ENCODE assay signal across 11 cellular contexts in genomic region chr3:71117572-71118247, GRCh38.
DNase-seq lines count a peak whose midpoint lies in the region; ATAC-seq and TF ChIP-seq lines count a peak whose summit lies in the region.
"Had no signal": no experiment of that assay in that cellular context is flagged by ENCODE, and none has a peak within 500 bp of the region (broad histone marks: within the 10 kb centered on the region; RNA-seq: fewer than 3 reads in every experiment).

No MANE protein-coding gene starts in this region.

- peaks cover 18% of the 10 kb centered on the region for H3K9me1 ChIP-seq in IMR-90 (ENCODE audit: insufficient read depth, low read length)

- TF ChIP-seq RAD21 in IMR-90 (IDR thresholded peaks at IDR 0.05; ENCODE audit: low read length), result no peak

- H2AK9ac ChIP-seq in IMR-90 (replicated peaks; ENCODE audit: low read depth, low read length, poor library complexity), result no peak overlapping the region

- peak overlapping the region; percentile 25; the same call in 1 of the 2 replicates for H2BK120ac ChIP-seq in IMR-90 (ENCODE audit: low read depth, low read length)

- peak; percentile 44; the same call in 1 of the 2 replicates for ATAC-seq in IMR-90 (ENCODE audit: low read depth)
- no peak for ATAC-seq in activated naive CD8-positive, alpha-beta T cell treated with anti-CD3 and anti-CD28 coated beads, Interleukin-2, amount 10 ng/mL, durations not matched to agents 7 days and 5 days (ENCODE audit: low read depth)
- ATAC-seq in naive thymus-derived CD8-positive, alpha-beta T cell, result peak in 1 of 2 donors; percentile 18

- no peak overlapping the region for H3K18ac ChIP-seq in IMR-90 (ENCODE audit: low read depth, low read length)

- H3K4me3 Mint-ChIP-seq in activated naive CD8-positive, alpha-beta T cell treated with anti-CD3 and anti-CD28 coated beads, Interleukin-2, amount 10 ng/mL, durations not matched to agents 7 days and 5 days, result no peak overlapping the region
- H3K4me3 Mint-ChIP-seq in naive thymus-derived CD8-positive, alpha-beta T cell, result peak overlapping the region in 6 of 10 donors; percentile 5 to 69 (median 30)

- no peak for TF ChIP-seq POLR2A in IMR-90 (IDR thresholded peaks at IDR 0.05; ENCODE audit: low read depth, low read length)

- dilution Hi-C loops in IMR-90 (cut with HindIII; ENCODE audit: low sequenced_read_pairs, unreplicated experiment), result no loop called here

- DNase-seq in Caki2 (ENCODE audit: low read depth), result peak; percentile 83
- DNase-seq in IMR-90, result peak; percentile 69
- DNase-seq in activated naive CD8-positive, alpha-beta T cell treated with anti-CD3 and anti-CD28 coated beads, Interleukin-2, amount 10 ng/mL, durations not matched to agents 7 days and 5 days, result no peak
- no peak for DNase-seq in naive thymus-derived CD8-positive, alpha-beta T cell
- DNase-seq in posterior vena cava (ENCODE audit: low spot score), result no peak
- DNase-seq in stimulated activated naive CD4-positive, alpha-beta T cell (lab: John Stamatoyannopoulos, UW), result no peak
- no peak for DNase-seq in GM10266 (ENCODE audit: extremely low spot score)
- no peak for DNase-seq in activated gamma-delta T cell treated with Interleukin-2 at 50 U/mL for 16 hours
- DNase-seq: NCI-H446, nucleus accumbens had no signal

- H3K14ac ChIP-seq in IMR-90 (replicated peaks; ENCODE audit: low read depth, low read length), result no peak overlapping the region

- peaks cover 3% of the 10 kb centered on the region; the same call in 1 of the 2 replicates for H3K36me3 ChIP-seq in IMR-90 (ENCODE audit: control insufficient read depth, insufficient read depth, low read length)

- peaks cover 1% of the 10 kb centered on the region for H3K9me3 Mint-ChIP-seq in activated naive CD8-positive, alpha-beta T cell treated with anti-CD3 and anti-CD28 coated beads, Interleukin-2, amount 10 ng/mL, durations not matched to agents 7 days and 5 days
- no peaks in the 10 kb centered on the region for H3K9me3 Mint-ChIP-seq in naive thymus-derived CD8-positive, alpha-beta T cell

- no peak overlapping the region for H3K4me3 ChIP-seq in IMR-90 (ENCODE audit: insufficient read depth, low read depth, low read length)

- H3K27me3 Mint-ChIP-seq in activated naive CD8-positive, alpha-beta T cell treated with anti-CD3 and anti-CD28 coated beads, Interleukin-2, amount 10 ng/mL, durations not matched to agents 7 days and 5 days, result no peaks in the 10 kb centered on the region
- no peaks in the 10 kb centered on the region for H3K27me3 Mint-ChIP-seq in naive thymus-derived CD8-positive, alpha-beta T cell

- TF ChIP-seq CTCF in IMR-90 (conservative IDR thresholded peaks at IDR 0.05; ENCODE audit: low read depth, low read length) (no peak), GM10266 (IDR thresholded peaks at IDR 0.05; ENCODE audit: control insufficient read depth, insufficient read depth, low read depth, missing control alignments) (no peak)

- H3K4me1 ChIP-seq in IMR-90 (ENCODE audit: control insufficient read depth, insufficient read depth, low read length), result peaks cover 10% of the 10 kb centered on the region

- CTCF ChIA-PET in IMR-90 (lab: Yijun Ruan, JAX), result no interaction called here

- H3K4me2 ChIP-seq in IMR-90 (ENCODE audit: low read depth, low read length), result no peak overlapping the region

- peaks cover 50% of the 10 kb centered on the region for H3K4me1 Mint-ChIP-seq in activated naive CD8-positive, alpha-beta T cell treated with anti-CD3 and anti-CD28 coated beads, Interleukin-2, amount 10 ng/mL, durations not matched to agents 7 days and 5 days
- peaks cover 58 to 91% (median 85%) of the 10 kb centered on the region in 4 donors for H3K4me1 Mint-ChIP-seq in naive thymus-derived CD8-positive, alpha-beta T cell

- no peak overlapping the region for H4K5ac ChIP-seq in IMR-90 (ENCODE audit: low read depth, low read length)

- 100% methylated on average over 2 of the region's 7 CpGs; no CpG with 5 or more reads in 1 of the 2 experiments for WGBS in IMR-90 (ENCODE audit: extremely low coverage in 2 of 2, insufficient read length in 1 of 2), 2 experiments

- H3K9me3 ChIP-seq in IMR-90 (ENCODE audit: control insufficient read depth, insufficient read depth, low read length), result no peaks in the 10 kb centered on the region

- peak overlapping the region; percentile 42 for H2BK5ac ChIP-seq in IMR-90 (ENCODE audit: low read depth, low read length, poor library complexity, severe bottlenecking)

- H3K79me1 ChIP-seq in IMR-90 (ENCODE audit: low read depth in 1 of 2, low read length in 2 of 2), result peaks cover 42 to 69% of the 10 kb centered on the region in 2 experiments

- H2AK5ac ChIP-seq in IMR-90 (ENCODE audit: low read depth, low read length), result peak overlapping the region; percentile 65

- H3K27ac ChIP-seq in IMR-90 (ENCODE audit: insufficient read depth, low read length), result peak overlapping the region; percentile 42; the same call in 1 of the 2 replicates
- H3K27ac ChIP-seq: VCaP had no signal

- peak overlapping the region; percentile 58 for H3K27ac Mint-ChIP-seq in activated naive CD8-positive, alpha-beta T cell treated with anti-CD3 and anti-CD28 coated beads, Interleukin-2, amount 10 ng/mL, durations not matched to agents 7 days and 5 days
- H3K27ac Mint-ChIP-seq in naive thymus-derived CD8-positive, alpha-beta T cell, result peak overlapping the region; percentile 16 to 93 (median 74)

- peak overlapping the region in 1 of 2 experiments; percentile 8; a peak in 2 of 4 replicates for H4K8ac ChIP-seq in IMR-90 (ENCODE audit: low read depth in 2 of 2, low read length in 2 of 2)

- H3K4ac ChIP-seq in IMR-90 (ENCODE audit: low read depth, low read length), result 0 out of 2 replicates have a peak overlapping the region, but pooled peaks have one; percentile 1

- H2BK20ac ChIP-seq in IMR-90 (ENCODE audit: low read depth, low read length), result peak overlapping the region; percentile 1; the same call in 1 of the 2 replicates

- POLR2A ChIA-PET in IMR-90 (lab: Charles Lee; ENCODE audit: unreplicated experiment), result no interaction called here
- POLR2A ChIA-PET in activated naive CD8-positive, alpha-beta T cell treated with anti-CD3 and anti-CD28 coated beads, Interleukin-2, amount 10 ng/mL, durations not matched to agents 7 days and 5 days (lab: Charles Lee), result interaction anchor here (1.2 kb wide), 1 partner anchor 14 kb away, joined by 3 read pairs; no protein-coding TSS in a partner anchor
- POLR2A ChIA-PET in naive thymus-derived CD8-positive, alpha-beta T cell (lab: Charles Lee), result no interaction called here

- no peaks in the 10 kb centered on the region for H3K27me3 ChIP-seq in IMR-90 (ENCODE audit: control insufficient read depth, insufficient read depth, low read length)

- H3K56ac ChIP-seq in IMR-90 (ENCODE audit: extremely low read depth, insufficient read depth, low read length), result no peak overlapping the region

- H2AFZ ChIP-seq in IMR-90 (replicated peaks; ENCODE audit: low read length, poor library complexity), result no peak overlapping the region

- no TSS peak for BruUV-seq in IMR-90 (replicated peaks; lab: Mats Ljungman, UMichigan)

- no peak overlapping the region; the same call in 2 of the 3 replicates for H2BK15ac ChIP-seq in IMR-90 (ENCODE audit: low read depth, low read length)

- 0 out of 2 replicates have a peak, but pooled peaks cover 3% of the 10 kb centered on the region for H4K20me1 ChIP-seq in IMR-90 (ENCODE audit: insufficient read depth, low read length)

- H3K9ac ChIP-seq in IMR-90 (ENCODE audit: low read depth, low read length), result no peak overlapping the region

- H3K36me3 Mint-ChIP-seq in activated naive CD8-positive, alpha-beta T cell treated with anti-CD3 and anti-CD28 coated beads, Interleukin-2, amount 10 ng/mL, durations not matched to agents 7 days and 5 days, result peaks cover 33% of the 10 kb centered on the region
- H3K36me3 Mint-ChIP-seq in naive thymus-derived CD8-positive, alpha-beta T cell, result peaks cover 4 to 76% (median 19%) of the 10 kb centered on the region in 3 donors

- peak overlapping the region; percentile 22; the same call in 1 of the 2 replicates for H4K91ac ChIP-seq in IMR-90 (ENCODE audit: insufficient read depth, low read depth, low read length)

- H3K23ac ChIP-seq in IMR-90 (ENCODE audit: low read depth, low read length), result no peak overlapping the region

- intact Hi-C loops in IMR-90 (cut with micrococcal nuclease), result no loop called here
- intact Hi-C loops in posterior vena cava (cut with DNase I), result no loop called here

- in situ Hi-C loops in Caki2 (cut with HindIII; ENCODE audit: low pct_unique_long_range_greater_than_20kb, low sequenced_read_pairs), result loop anchor here (25.0 kb wide), 1 partner anchor 470 kb away; the partner anchor contains the start of gene FOXP1
- in situ Hi-C loops in IMR-90 (cut with MboI; ENCODE audit: low sequenced_read_pairs), result no loop called here

TF ChIP-seq in IMR-90, 13 proteins besides CTCF, POLR2A, EP300 and RAD21 (continues in another document):
- TF ChIP-seq USF2 (IDR thresholded peaks at IDR 0.05; ENCODE audit: low read depth, low read length), result no peak
- no peak for TF ChIP-seq CHD1 (IDR thresholded peaks at IDR 0.05; ENCODE audit: low read depth, low read length)
- TF ChIP-seq FOS (IDR thresholded peaks at IDR 0.05; ENCODE audit: low read depth, low read length), result no peak
- TF ChIP-seq MAZ (IDR thresholded peaks at IDR 0.05; ENCODE audit: borderline replicate concordance, low read depth, low read length), result no peak
- TF ChIP-seq MXI1 (IDR thresholded peaks at IDR 0.05; ENCODE audit: borderline replicate concordance, low read depth, low read length), result no peak
- TF ChIP-seq NFE2L2 (IDR thresholded peaks at IDR 0.05; ENCODE audit: low read depth, low read length), result no peak
- no peak for TF ChIP-seq RFX5 (IDR thresholded peaks at IDR 0.05; ENCODE audit: low read depth, low read length)
- no peak for TF ChIP-seq ELK1 (IDR thresholded peaks at IDR 0.05; ENCODE audit: borderline replicate concordance, low read depth, low read length)
- no peak for TF ChIP-seq MAFK (IDR thresholded peaks at IDR 0.05; ENCODE audit: low read depth, low read length)
- TF ChIP-seq BHLHE40 (IDR thresholded peaks at IDR 0.05; ENCODE audit: low read depth, low read length), result no peak

Comparison
In these comparisons a context has a peak if more than half of its experiments do, and no peak if none do; other contexts are left out.
1. DNase-seq: peak in Caki2 (single experiment) and IMR-90 (single experiment); none in activated naive CD8-positive, alpha-beta T cell treated with anti-CD3 and anti-CD28 coated beads, Interleukin-2, amount 10 ng/mL, durations not matched to agents 7 days and 5 days (single experiment), naive thymus-derived CD8-positive, alpha-beta T cell (0 of 10), posterior vena cava (single experiment), stimulated activated naive CD4-positive, alpha-beta T cell (0 of 6), GM10266 (single experiment) and activated gamma-delta T cell treated with Interleukin-2 at 50 U/mL for 16 hours (single experiment).